ENCODE assay signal across 16 cellular contexts in genomic region chr1:107804746-107805145, GRCh38.
A peak's percentile ranks its signal among the peaks of the same experiment; 100 is the strongest.
DNase-seq lines count a peak whose midpoint lies in the region; ATAC-seq and TF ChIP-seq lines count a peak whose summit lies in the region.
"Had no signal": no experiment of that assay in that cellular context is flagged by ENCODE, and none has a peak within 500 bp of the region (broad histone marks: within the 10 kb centered on the region; RNA-seq: fewer than 3 reads in every experiment).

No MANE protein-coding gene starts in this region.

- H3K9ac ChIP-seq in BLaER1 = peak overlapping the region; percentile 76
- H3K9ac ChIP-seq: neural progenitor cell had no signal

- no TSS peak for BruUV-seq in OCI-LY7 (replicated peaks; lab: Mats Ljungman, UMichigan)

- peak overlapping the region; percentile 56; the same call in 1 of the 2 replicates for H2AFZ ChIP-seq in OCI-LY7 (ENCODE audit: low read length)
- H2AFZ ChIP-seq: neural progenitor cell had no signal

- H3K9me3 ChIP-seq in BLaER1 (peaks cover 23% of the 10 kb centered on the region), OCI-LY7 (ENCODE audit: low read length) (peaks cover 17% of the 10 kb centered on the region; the same call in 1 of the 2 replicates), right cardiac atrium (ENCODE audit: control insufficient read depth, low read length) (peaks cover 3% of the 10 kb centered on the region)
- no peaks in the 10 kb centered on the region for H3K9me3 ChIP-seq in CD8-positive, alpha-beta memory T cell (ENCODE audit: low read length)
- H3K9me3 ChIP-seq in effector memory CD4-positive, alpha-beta T cell (ENCODE audit: control insufficient read depth, low read length) = no peaks in the 10 kb centered on the region
- H3K9me3 ChIP-seq: SJSA1, suprapubic skin had no signal

- intact Hi-C loops in OCI-LY7 (cut with micrococcal nuclease; ENCODE audit: unreplicated experiment) (loop anchor here (5.0 kb wide), 3 partner anchors 38 to 273 kb away; no protein-coding TSS in a partner anchor), right cardiac atrium (cut with DNase I) (no loop called here)

- H3K4me3 ChIP-seq in BLaER1 (peak overlapping the region; percentile 47; the same call in 1 of the 2 replicates), OCI-LY7 (ENCODE audit: low read depth, low read length, poor library complexity, severe bottlenecking) (peak overlapping the region; percentile 46), right cardiac atrium (ENCODE audit: low read length) (no peak overlapping the region)
- H3K4me3 ChIP-seq in CD8-positive, alpha-beta memory T cell (ENCODE audit: low read length) = no peak overlapping the region
- no peak overlapping the region for H3K4me3 ChIP-seq in effector memory CD4-positive, alpha-beta T cell (ENCODE audit: insufficient read depth, low read depth, low read length, poor library complexity, severe bottlenecking)
- H3K4me3 ChIP-seq: neural progenitor cell, SJSA1, suprapubic skin had no signal

- POLR2A ChIA-PET in CD8-positive, alpha-beta memory T cell (lab: Charles Lee) = no interaction called here
- POLR2A ChIA-PET in OCI-LY7 (lab: Charles Lee) = interaction anchor here (0.7 to 1.4 kb wide), 6 partner anchors 10 to 47 kb away, joined by 3 to 5 read pairs (median 3); no protein-coding TSS in a partner anchor

- H3K27me3 ChIP-seq in BLaER1 (no peaks in the 10 kb centered on the region), right cardiac atrium (ENCODE audit: control insufficient read depth, insufficient read depth) (no peaks in the 10 kb centered on the region)
- no peaks in the 10 kb centered on the region for H3K27me3 ChIP-seq in CD8-positive, alpha-beta memory T cell (ENCODE audit: insufficient read depth, low read length, poor library complexity, severe bottlenecking)
- H3K27me3 ChIP-seq in effector memory CD4-positive, alpha-beta T cell (replicated peaks; ENCODE audit: control insufficient read depth, insufficient read depth, low read length, poor library complexity, severe bottlenecking) = no peaks in the 10 kb centered on the region
- H3K27me3 ChIP-seq: neural progenitor cell, suprapubic skin had no signal

- H3K36me3 ChIP-seq in BLaER1 = peaks cover 8% of the 10 kb centered on the region; the same call in 1 of the 2 replicates
- H3K36me3 ChIP-seq in CD8-positive, alpha-beta memory T cell (ENCODE audit: insufficient read depth, low read length) = no peaks in the 10 kb centered on the region
- H3K36me3 ChIP-seq in OCI-LY7 (ENCODE audit: insufficient read depth, low read length) = no peaks in the 10 kb centered on the region; the same call in 1 of the 2 replicates
- no peaks in the 10 kb centered on the region for H3K36me3 ChIP-seq in effector memory CD4-positive, alpha-beta T cell (ENCODE audit: control insufficient read depth, insufficient read depth, low read length)
- H3K36me3 ChIP-seq: neural progenitor cell, SJSA1, suprapubic skin had no signal

- peaks cover 0 to 8% (median 0%) of the 10 kb centered on the region in 5 donors for H3K9me3 Mint-ChIP-seq in CD8-positive, alpha-beta memory T cell
- no peaks in the 10 kb centered on the region for H3K9me3 Mint-ChIP-seq in effector memory CD8-positive, alpha-beta T cell

- H4K20me1 ChIP-seq in BLaER1 (no peaks in the 10 kb centered on the region), OCI-LY7 (ENCODE audit: insufficient read depth, low read length) (no peaks in the 10 kb centered on the region)

- H3K4me1 Mint-ChIP-seq in CD8-positive, alpha-beta memory T cell = peaks cover 46 to 50% (median 49%) of the 10 kb centered on the region in 3 donors
- H3K4me1 Mint-ChIP-seq in effector memory CD8-positive, alpha-beta T cell (ENCODE audit: low read depth in 2 of 2) = peaks cover 34 to 58% of the 10 kb centered on the region in 2 donors

- no peaks in the 10 kb centered on the region for H3K9me2 ChIP-seq in OCI-LY7 (ENCODE audit: insufficient read depth, low read length)

- no peak for TF ChIP-seq CTCF in OCI-LY7 (conservative IDR thresholded peaks at IDR 0.05; ENCODE audit: low read length)

- H3K4me1 ChIP-seq in BLaER1 = peaks cover 74% of the 10 kb centered on the region
- H3K4me1 ChIP-seq in CD8-positive, alpha-beta memory T cell (ENCODE audit: insufficient read depth, low read length) = peaks cover 25% of the 10 kb centered on the region
- peaks cover 40% of the 10 kb centered on the region for H3K4me1 ChIP-seq in OCI-LY7 (ENCODE audit: insufficient read depth, low read length, poor library complexity, severe bottlenecking)
- no peaks in the 10 kb centered on the region for H3K4me1 ChIP-seq in effector memory CD4-positive, alpha-beta T cell (ENCODE audit: control insufficient read depth, insufficient read depth, low read length, poor library complexity, severe bottlenecking)
- peaks cover 3% of the 10 kb centered on the region for H3K4me1 ChIP-seq in right cardiac atrium (ENCODE audit: control insufficient read depth, insufficient read depth, low read length)
- H3K4me1 ChIP-seq: SJSA1, suprapubic skin had no signal

- 61% methylated on average over 1 of the region's 1 CpG for WGBS in right cardiac atrium

- no peaks in the 10 kb centered on the region for H3K27me3 Mint-ChIP-seq in CD8-positive, alpha-beta memory T cell
- H3K27me3 Mint-ChIP-seq in effector memory CD8-positive, alpha-beta T cell = no peaks in the 10 kb centered on the region

- H3K4me3 Mint-ChIP-seq in CD8-positive, alpha-beta memory T cell = peak overlapping the region in 6 of 7 donors; percentile 19 to 76 (median 49)
- peak overlapping the region; percentile 5 to 62 for H3K4me3 Mint-ChIP-seq in effector memory CD8-positive, alpha-beta T cell
- H3K4me3 Mint-ChIP-seq: neural progenitor cell had no signal

- H3K27ac Mint-ChIP-seq in CD8-positive, alpha-beta memory T cell = peak overlapping the region in 6 of 8 donors; percentile 3 to 72 (median 55)
- H3K27ac Mint-ChIP-seq in effector memory CD8-positive, alpha-beta T cell = peak overlapping the region; percentile 0 to 88
- H3K27ac Mint-ChIP-seq: neural progenitor cell had no signal

- no peak for ATAC-seq in effector memory CD8-positive, alpha-beta T cell (replicated peaks)
- ATAC-seq in right cardiac atrium = no peak
- no peak for ATAC-seq in GM19035 (IDR thresholded peaks at IDR 0.05; ENCODE audit: unreplicated experiment)

- no peaks in the 10 kb centered on the region for H3K79me2 ChIP-seq in OCI-LY7 (ENCODE audit: insufficient read depth, low read depth, low read length)

- peak overlapping the region; percentile 94 for H3K27ac ChIP-seq in BLaER1
- no peak overlapping the region for H3K27ac ChIP-seq in CD8-positive, alpha-beta memory T cell (ENCODE audit: low read depth, low read length)
- peak overlapping the region; percentile 52 for H3K27ac ChIP-seq in OCI-LY7 (ENCODE audit: low read depth, low read length, poor library complexity, severe bottlenecking)
- no peak overlapping the region for H3K27ac ChIP-seq in effector memory CD4-positive, alpha-beta T cell (ENCODE audit: insufficient read depth, low read length, poor library complexity, severe bottlenecking)
- no peak overlapping the region for H3K27ac ChIP-seq in right cardiac atrium (ENCODE audit: low read length)
- H3K27ac ChIP-seq: neural progenitor cell, SJSA1, suprapubic skin had no signal

- DNase-seq in CD8-positive, alpha-beta memory T cell = no peak
- no peak for DNase-seq in OCI-LY7 (ENCODE audit: low spot score)
- no peak for DNase-seq in effector memory CD8-positive, alpha-beta T cell
- DNase-seq in effector memory CD4-positive, alpha-beta T cell = no peak
- no peak for DNase-seq in dedifferentiated amniotic fluid mesenchymal stem cell (ENCODE audit: extremely low spot score)
- DNase-seq in right cardiac atrium = no peak
- DNase-seq: activated CD8-positive, alpha-beta memory T cell treated with anti-CD3 and anti-CD28 coated beads, Interleukin-2, amount 50 U/mL, for 4 hours; DMS153; erythroblast; glutamatergic neuron; NCI-H1694 treated with DMSO at 0.1 percent for 48 hours had no signal

- CTCF ChIA-PET in CD8-positive, alpha-beta memory T cell (lab: Charles Lee) = no interaction called here
- CTCF ChIA-PET in OCI-LY7 (lab: Charles Lee; ENCODE audit: unreplicated experiment) = no interaction called here

- peaks cover 0 to 7% (median 2%) of the 10 kb centered on the region in 3 donors for H3K36me3 Mint-ChIP-seq in CD8-positive, alpha-beta memory T cell
- H3K36me3 Mint-ChIP-seq in effector memory CD8-positive, alpha-beta T cell (ENCODE audit: insufficient read depth) = no peaks in the 10 kb centered on the region
- H3K36me3 Mint-ChIP-seq: neural progenitor cell had no signal

- peak overlapping the region; percentile 88 for H3K4me2 ChIP-seq in BLaER1
- peak overlapping the region; percentile 67 for H3K4me2 ChIP-seq in OCI-LY7 (ENCODE audit: low read length)
- H3K4me2 ChIP-seq: neural progenitor cell had no signal

Comparison
In these comparisons a context has a peak if more than half of its experiments do, and no peak if none do; other contexts are left out.
1. H3K27ac ChIP-seq: peak in BLaER1 (single experiment) and OCI-LY7 (single experiment); none in CD8-positive, alpha-beta memory T cell (single experiment), effector memory CD4-positive, alpha-beta T cell (single experiment) and right cardiac atrium (single experiment).
2. H3K4me3 ChIP-seq: peak in BLaER1 (single experiment) and OCI-LY7 (single experiment); none in CD8-positive, alpha-beta memory T cell (single experiment), effector memory CD4-positive, alpha-beta T cell (single experiment) and right cardiac atrium (single experiment).